Comparison of ENCODE assay signal across 8 cellular contexts in the genomic region with DNA sequence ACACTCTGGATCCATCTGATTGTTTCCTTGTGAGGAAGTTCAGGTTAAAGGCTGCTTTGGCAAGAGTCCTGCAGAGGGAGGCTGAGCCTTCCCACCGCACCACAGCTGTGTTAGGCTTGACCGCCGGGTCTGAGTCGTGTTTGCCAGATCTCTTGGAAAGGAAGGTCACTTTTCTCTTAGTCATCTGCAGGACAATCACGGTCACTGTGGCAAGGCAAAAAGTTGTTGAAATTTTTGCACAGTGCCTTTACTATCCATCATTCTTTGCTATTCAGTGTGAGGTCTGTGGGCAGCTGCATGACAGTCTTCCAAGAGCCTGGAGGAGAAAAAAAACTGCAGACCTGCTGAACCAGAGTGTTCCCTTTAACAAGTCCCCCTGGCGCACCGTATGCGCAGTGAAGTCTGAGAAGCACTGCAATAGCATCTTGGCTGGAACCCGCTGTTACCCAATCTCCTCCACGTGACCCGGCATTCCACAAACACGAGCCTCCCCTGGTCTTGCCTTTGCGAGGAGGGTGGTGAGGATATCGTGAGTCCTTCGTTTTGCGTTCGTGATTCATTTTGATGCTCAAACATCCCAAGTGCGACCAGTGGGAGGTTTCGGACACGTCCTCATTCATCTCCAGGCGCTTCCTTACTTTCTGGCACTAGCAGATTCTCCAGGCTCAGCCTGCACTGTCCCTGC. TPM values are rescaled to one million over a fixed set of nuclear protein-coding genes. Genes with fewer than 3 reads are reported as not detected.
DNase-seq lines count a peak whose midpoint lies in the region; ATAC-seq, FAIRE-seq and TF ChIP-seq lines count a peak whose summit lies in the region.

No MANE protein-coding gene starts in this region.

- H3K9me3 Mint-ChIP-seq in activated naive CD4-positive, alpha-beta T cell treated with anti-CD3 and anti-CD28 coated beads for 36 hours: no peaks in the 10 kb centered on the region

- peaks cover 57% of the 10 kb centered on the region for H3K4me1 Mint-ChIP-seq in activated naive CD4-positive, alpha-beta T cell treated with anti-CD3 and anti-CD28 coated beads for 36 hours (ENCODE audit: low read depth)

- no peak for DNase-seq in activated naive CD4-positive, alpha-beta T cell treated with anti-CD3 and anti-CD28 coated beads for 36 hours
- no peak for DNase-seq in activated naive CD4-positive, alpha-beta T cell (lab: John Stamatoyannopoulos, UW)
- peak; percentile 95 for DNase-seq in choroid plexus epithelial cell (ENCODE audit: low read depth)
- DNase-seq in middle frontal gyrus (ENCODE audit: extremely low spot score, low spot score): peak; percentile 58
- DNase-seq in urothelium cell line (ENCODE audit: low spot score): no peak
- DNase-seq in cerebellar nuclear complex (lab: John Stamatoyannopoulos, UW): no peak

- H3K27ac Mint-ChIP-seq in activated naive CD4-positive, alpha-beta T cell treated with anti-CD3 and anti-CD28 coated beads for 36 hours: peak overlapping the region; percentile 24

- no peak overlapping the region for H3K4me3 ChIP-seq in choroid plexus epithelial cell (ENCODE audit: low read depth, low read length)

- peak; percentile 42 for TF ChIP-seq CTCF in choroid plexus epithelial cell (conservative IDR thresholded peaks at IDR 0.05; ENCODE audit: low read depth, low read length)

- H3K36me3 Mint-ChIP-seq in activated naive CD4-positive, alpha-beta T cell treated with anti-CD3 and anti-CD28 coated beads for 36 hours (ENCODE audit: low read depth): no peaks in the 10 kb centered on the region

- intact Hi-C loops in activated naive CD4-positive, alpha-beta T cell treated with anti-CD3 and anti-CD28 coated beads for 36 hours (cut with micrococcal nuclease): loop anchor here (5.0 kb wide), 3 partner anchors 393 to 618 kb away; a partner anchor contains a TSS

- peak; percentile 5 for FAIRE-seq in urothelium cell line (lab: Jason Lieb, UNC)

- CTCF ChIA-PET in activated naive CD4-positive, alpha-beta T cell treated with anti-CD3 and anti-CD28 coated beads for 36 hours (lab: Charles Lee): interaction anchor here (1.2 to 1.5 kb wide), 2 partner anchors 16 kb away, joined by 5 to 6 read pairs; no protein-coding TSS in a partner anchor

- ATAC-seq in HG02973 (IDR thresholded peaks at IDR 0.05; ENCODE audit: unreplicated experiment): no peak
- ATAC-seq in GM19351 (IDR thresholded peaks at IDR 0.05; ENCODE audit: unreplicated experiment): no peak

- H3K27me3 Mint-ChIP-seq in activated naive CD4-positive, alpha-beta T cell treated with anti-CD3 and anti-CD28 coated beads for 36 hours (ENCODE audit: low read depth): no peaks in the 10 kb centered on the region

- H3K4me3 Mint-ChIP-seq in activated naive CD4-positive, alpha-beta T cell treated with anti-CD3 and anti-CD28 coated beads for 36 hours: no peak overlapping the region

RNA-seq across cellular contexts. Expression of a gene that starts 23.0 kb away (rescaled TPM):
- 10 to 100 TPM; 50.4 to 51.1 TPM for total RNA-seq in activated naive CD4-positive, alpha-beta T cell treated with anti-CD3 and anti-CD28 coated beads for 36 hours

Comparison
In these comparisons a context has a peak if more than half of its experiments do, and no peak if none do; other contexts are left out.
1. DNase-seq: peak in choroid plexus epithelial cell (single experiment) and middle frontal gyrus (single experiment); none in activated naive CD4-positive, alpha-beta T cell treated with anti-CD3 and anti-CD28 coated beads for 36 hours (single experiment), activated naive CD4-positive, alpha-beta T cell (0 of 4), urothelium cell line (single experiment) and cerebellar nuclear complex (0 of 2).